In genomic region chr11:130523166-130523565, GRCh38 we compare ENCODE assay signal across 1 cellular context.
TF ChIP-seq lines count a peak whose summit lies in the region.

No MANE protein-coding gene starts in this region.

TF ChIP-seq in A549, 52 proteins besides CTCF, POLR2A, EP300 and RAD21 (continued from another document):
- TF ChIP-seq, protein P1, sequence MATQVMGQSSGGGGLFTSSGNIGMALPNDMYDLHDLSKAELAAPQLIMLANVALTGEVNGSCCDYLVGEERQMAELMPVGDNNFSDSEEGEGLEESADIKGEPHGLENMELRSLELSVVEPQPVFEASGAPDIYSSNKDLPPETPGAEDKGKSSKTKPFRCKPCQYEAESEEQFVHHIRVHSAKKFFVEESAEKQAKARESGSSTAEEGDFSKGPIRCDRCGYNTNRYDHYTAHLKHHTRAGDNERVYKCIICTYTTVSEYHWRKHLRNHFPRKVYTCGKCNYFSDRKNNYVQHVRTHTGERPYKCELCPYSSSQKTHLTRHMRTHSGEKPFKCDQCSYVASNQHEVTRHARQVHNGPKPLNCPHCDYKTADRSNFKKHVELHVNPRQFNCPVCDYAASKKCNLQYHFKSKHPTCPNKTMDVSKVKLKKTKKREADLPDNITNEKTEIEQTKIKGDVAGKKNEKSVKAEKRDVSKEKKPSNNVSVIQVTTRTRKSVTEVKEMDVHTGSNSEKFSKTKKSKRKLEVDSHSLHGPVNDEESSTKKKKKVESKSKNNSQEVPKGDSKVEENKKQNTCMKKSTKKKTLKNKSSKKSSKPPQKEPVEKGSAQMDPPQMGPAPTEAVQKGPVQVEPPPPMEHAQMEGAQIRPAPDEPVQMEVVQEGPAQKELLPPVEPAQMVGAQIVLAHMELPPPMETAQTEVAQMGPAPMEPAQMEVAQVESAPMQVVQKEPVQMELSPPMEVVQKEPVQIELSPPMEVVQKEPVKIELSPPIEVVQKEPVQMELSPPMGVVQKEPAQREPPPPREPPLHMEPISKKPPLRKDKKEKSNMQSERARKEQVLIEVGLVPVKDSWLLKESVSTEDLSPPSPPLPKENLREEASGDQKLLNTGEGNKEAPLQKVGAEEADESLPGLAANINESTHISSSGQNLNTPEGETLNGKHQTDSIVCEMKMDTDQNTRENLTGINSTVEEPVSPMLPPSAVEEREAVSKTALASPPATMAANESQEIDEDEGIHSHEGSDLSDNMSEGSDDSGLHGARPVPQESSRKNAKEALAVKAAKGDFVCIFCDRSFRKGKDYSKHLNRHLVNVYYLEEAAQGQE (IDR thresholded peaks at IDR 0.05): no peak
- no peak for TF ChIP-seq MYC (IDR thresholded peaks at IDR 0.05; ENCODE audit: borderline replicate concordance, low read length)
- TF ChIP-seq EHF (CRISPR knock-in tag; IDR thresholded peaks at IDR 0.05): no peak
- no peak for TF ChIP-seq ZFP36 (IDR thresholded peaks at IDR 0.05; ENCODE audit: borderline replicate concordance, partially characterized antibody)
- no peak for TF ChIP-seq ZSCAN20 (CRISPR knock-in tag; IDR thresholded peaks at IDR 0.05)
- TF ChIP-seq NPAS2 (CRISPR knock-in tag; IDR thresholded peaks at IDR 0.05; ENCODE audit: borderline replicate concordance): no peak
- no peak for TF ChIP-seq HMGXB4 (CRISPR knock-in tag; IDR thresholded peaks at IDR 0.05; ENCODE audit: borderline replicate concordance)
- no peak for TF ChIP-seq BHLHE40 (IDR thresholded peaks at IDR 0.05; ENCODE audit: low read depth, low read length)
TF ChIP-seq in A549: peak in this region for 0.
